17 cellular contexts compared by ENCODE assay signal in genomic region chr2:127193948-127194267, GRCh38. TPM values are rescaled to one million over a fixed set of nuclear protein-coding genes. Genes with fewer than 3 reads are reported as not detected.
DNase-seq lines count a peak whose midpoint lies in the region; ATAC-seq, FAIRE-seq and TF ChIP-seq lines count a peak whose summit lies in the region.
"Had no signal": no experiment of that assay in that cellular context is flagged by ENCODE, and none has a peak within 500 bp of the region (broad histone marks: within the 10 kb centered on the region; RNA-seq: fewer than 3 reads in every experiment).

No MANE protein-coding gene starts in this region.

- H3K4me3 Mint-ChIP-seq in astrocyte (ENCODE audit: unreplicated experiment), result no peak overlapping the region
- H3K4me3 Mint-ChIP-seq: activated CD8-positive, alpha-beta T cell treated with anti-CD3 and anti-CD28 coated beads, Interleukin-2, amount 10 ng/mL, durations not matched to agents 7 days and 5 days; activated T-helper 17 cell treated with anti-CD3 and anti-CD28 coated beads, Interleukin-2, amount 50 U/mL, for 72 hours had no signal

- no peak overlapping the region for H3K4me3 ChIP-seq in astrocyte (ENCODE audit: insufficient read depth, low read depth, low read length)
- H3K4me3 ChIP-seq in fibroblast of pulmonary artery (replicated peaks; ENCODE audit: low read depth, low read length), result no peak overlapping the region
- no peak overlapping the region for H3K4me3 ChIP-seq in esophagus squamous epithelium
- H3K4me3 ChIP-seq: testis had no signal

- no peak for TF ChIP-seq POLR2A in esophagus squamous epithelium (IDR thresholded peaks at IDR 0.05)

- peaks cover 15% of the 10 kb centered on the region for H3K4me1 ChIP-seq in astrocyte (ENCODE audit: insufficient read depth, low read length)
- H3K4me1 ChIP-seq in esophagus squamous epithelium, result peaks cover 0 to 14% (median 0%) of the 10 kb centered on the region in 3 donors
- H3K4me1 ChIP-seq: breast epithelium had no signal

- H2AFZ ChIP-seq in astrocyte (ENCODE audit: low read depth, low read length), result no peak overlapping the region

- no peak for TF ChIP-seq CTCF in astrocyte (IDR thresholded peaks at IDR 0.05; ENCODE audit: insufficient read depth, low read depth, low read length)
- no peak for TF ChIP-seq CTCF in fibroblast of pulmonary artery (IDR thresholded peaks at IDR 0.05; ENCODE audit: low read length, missing control alignments)
- no peak for TF ChIP-seq CTCF in esophagus squamous epithelium (IDR thresholded peaks at IDR 0.05)

- WGBS in esophagus squamous epithelium, 2 donors, result 54 to 69% methylated on average over 5 of the region's 5 CpGs

- H3K27ac Mint-ChIP-seq in astrocyte (ENCODE audit: unreplicated experiment), result no peak overlapping the region
- H3K27ac Mint-ChIP-seq: activated CD8-positive, alpha-beta T cell treated with anti-CD3 and anti-CD28 coated beads, Interleukin-2, amount 10 ng/mL, durations not matched to agents 7 days and 5 days; activated T-helper 17 cell treated with anti-CD3 and anti-CD28 coated beads, Interleukin-2, amount 50 U/mL, for 72 hours had no signal

- peak; percentile 81 for ATAC-seq in sciatic nerve
- no peak for ATAC-seq in HG03354 (IDR thresholded peaks at IDR 0.05; ENCODE audit: poor library complexity, severe bottlenecking, unreplicated experiment)
- ATAC-seq: activated CD8-positive, alpha-beta T cell treated with anti-CD3 and anti-CD28 coated beads, Interleukin-2, amount 10 ng/mL, durations not matched to agents 7 days and 5 days; activated T-helper 17 cell treated with anti-CD3 and anti-CD28 coated beads, Interleukin-2, amount 50 U/mL, for 72 hours had no signal

- H3K27ac ChIP-seq in astrocyte (ENCODE audit: low read depth, low read length) (no peak overlapping the region), esophagus squamous epithelium (no peak overlapping the region)

- H3K27me3 ChIP-seq in astrocyte (ENCODE audit: insufficient read depth, low read length), result no peaks in the 10 kb centered on the region
- H3K27me3 ChIP-seq in esophagus squamous epithelium, result no peaks in the 10 kb centered on the region
- H3K27me3 ChIP-seq: breast epithelium, testis had no signal

- no peak for FAIRE-seq in astrocyte (lab: Jason Lieb, UNC)

- DNase-seq in COLO829 (ENCODE audit: low spot score), result peak; percentile 25
- peak; percentile 73 for DNase-seq in astrocyte (ENCODE audit: low read depth)
- peak; percentile 75 for DNase-seq in fibroblast of pulmonary artery (ENCODE audit: low read depth)
- DNase-seq in sciatic nerve (ENCODE audit: low spot score), result no peak
- DNase-seq in SHP77 treated with DMSO at 0.1 percent for 48 hours (lab: John Stamatoyannopoulos, UW), result no peak
- DNase-seq in effector CD8-positive, alpha-beta T cell (lab: John Stamatoyannopoulos, UW), result no peak
- DNase-seq in esophagus squamous epithelium (lab: John Stamatoyannopoulos, UW), result no peak
- DNase-seq: activated CD8-positive, alpha-beta T cell treated with anti-CD3 and anti-CD28 coated beads, Interleukin-2, amount 10 ng/mL, durations not matched to agents 7 days and 5 days; C1 segment of cervical spinal cord; mesendoderm; NCI-H1092 treated with DMSO at 0.1 percent for 48 hours; NCI-H2171 treated with DMSO at 0.1 percent for 48 hours; nucleus accumbens; testis had no signal

- H3K9ac ChIP-seq in astrocyte (ENCODE audit: low read length), result no peak overlapping the region

- H3K9me3 ChIP-seq in astrocyte (ENCODE audit: insufficient read depth, low read depth, low read length) (no peaks in the 10 kb centered on the region), esophagus squamous epithelium (no peaks in the 10 kb centered on the region)
- H3K9me3 ChIP-seq: breast epithelium, testis had no signal

- no peaks in the 10 kb centered on the region for H4K20me1 ChIP-seq in astrocyte (ENCODE audit: insufficient read depth, low read length)

- H3K79me2 ChIP-seq in astrocyte (ENCODE audit: insufficient read depth, low read length), result no peaks in the 10 kb centered on the region

- H3K36me3 Mint-ChIP-seq in astrocyte (ENCODE audit: low read depth, unreplicated experiment), result peaks cover 27% of the 10 kb centered on the region

- H3K27me3 Mint-ChIP-seq in astrocyte (ENCODE audit: low read depth, unreplicated experiment), result no peaks in the 10 kb centered on the region
- H3K27me3 Mint-ChIP-seq: activated T-helper 17 cell treated with anti-CD3 and anti-CD28 coated beads, Interleukin-2, amount 50 U/mL, for 72 hours had no signal

- H3K9me3 Mint-ChIP-seq in astrocyte (ENCODE audit: unreplicated experiment), result peaks cover 5% of the 10 kb centered on the region
- H3K9me3 Mint-ChIP-seq: activated T-helper 17 cell treated with anti-CD3 and anti-CD28 coated beads, Interleukin-2, amount 50 U/mL, for 72 hours had no signal

- intact Hi-C loops in sciatic nerve (cut with DNase I) (no loop called here), esophagus squamous epithelium (cut with DNase I) (loop anchor here (10.0 kb wide), 1 partner anchor 271 kb away; no protein-coding TSS in a partner anchor)

- peaks cover 5% of the 10 kb centered on the region for H3K4me1 Mint-ChIP-seq in astrocyte (ENCODE audit: low read depth, unreplicated experiment)
- H3K4me1 Mint-ChIP-seq: activated T-helper 17 cell treated with anti-CD3 and anti-CD28 coated beads, Interleukin-2, amount 50 U/mL, for 72 hours had no signal

- no peaks in the 10 kb centered on the region for H3K36me3 ChIP-seq in astrocyte (ENCODE audit: insufficient read depth, low read length)
- H3K36me3 ChIP-seq in esophagus squamous epithelium, result no peaks in the 10 kb centered on the region
- H3K36me3 ChIP-seq: breast epithelium had no signal

- peak overlapping the region; percentile 37 for H3K4me2 ChIP-seq in astrocyte (ENCODE audit: low read length)

RNA-seq across cellular contexts. Expression of gene CYP27C1, which starts 26.2 kb away (rescaled TPM):
- total RNA-seq in astrocyte (4.4 and 5.7 TPM in 2 replicates), sciatic nerve (0.31 TPM), esophagus squamous epithelium (1 to 10 TPM in 3 of 4 donors, under 1 TPM in 1; 0.95 to 4.6 (median 1.6) TPM)
- total RNA-seq: activated CD8-positive, alpha-beta T cell treated with anti-CD3 and anti-CD28 coated beads, Interleukin-2, amount 10 ng/mL, durations not matched to agents 7 days and 5 days; activated T-helper 17 cell treated with anti-CD3 and anti-CD28 coated beads, Interleukin-2, amount 50 U/mL, for 72 hours had no signal

Comparison
In these comparisons a context has a peak if more than half of its experiments do, and no peak if none do; other contexts are left out.
1. DNase-seq: peak in COLO829 (single experiment), astrocyte (single experiment) and fibroblast of pulmonary artery (single experiment); none in sciatic nerve (single experiment), SHP77 treated with DMSO at 0.1 percent for 48 hours (single experiment), effector CD8-positive, alpha-beta T cell (single experiment) and esophagus squamous epithelium (single experiment).